8 cellular contexts compared by ENCODE assay signal in the genomic region with DNA sequence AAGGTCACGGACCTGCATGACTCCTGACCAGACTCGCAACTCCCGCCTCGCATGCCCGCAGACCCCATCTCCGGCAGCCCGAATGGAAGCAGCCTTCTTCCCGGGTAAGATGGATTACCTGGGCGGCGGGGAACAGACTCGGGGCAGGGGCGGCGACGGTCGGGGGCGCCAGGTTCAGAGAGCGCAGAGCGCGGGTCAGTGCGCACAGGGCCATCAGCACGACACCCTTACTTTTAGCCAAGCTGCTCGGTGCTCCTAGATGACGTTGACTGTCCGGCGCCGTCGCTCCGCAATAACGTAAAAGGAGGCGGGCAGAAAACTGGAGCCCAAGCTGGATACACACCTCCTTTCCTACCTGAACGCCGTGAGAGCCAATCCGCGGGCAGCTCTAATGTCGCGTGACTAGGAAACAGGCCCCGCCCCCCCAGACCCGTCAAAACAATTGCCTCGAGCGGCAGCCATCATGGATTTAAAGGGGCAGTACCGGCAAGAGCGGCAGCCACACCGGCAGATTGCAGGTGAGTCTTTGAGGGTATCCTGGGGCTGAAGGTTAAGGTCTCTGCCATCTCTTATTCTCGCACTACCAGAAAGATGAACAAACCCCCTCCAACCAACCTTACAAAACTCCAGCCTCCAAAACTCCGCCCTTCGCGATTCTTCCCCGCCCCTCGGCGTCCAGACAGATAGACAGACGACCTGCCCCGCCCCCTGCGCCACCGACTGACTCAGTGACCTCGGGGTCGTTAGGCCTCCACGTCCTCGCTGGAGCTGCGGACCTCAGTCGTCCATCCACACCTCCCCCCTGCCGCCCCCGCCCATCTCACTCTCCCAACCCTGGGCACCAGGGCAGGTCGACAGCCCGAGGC. TPM values are rescaled to one million over a fixed set of nuclear protein-coding genes. Genes with fewer than 3 reads are reported as not detected.
DNase-seq lines count a peak whose midpoint lies in the region; ATAC-seq, FAIRE-seq and TF ChIP-seq lines count a peak whose summit lies in the region.

TSS of gene KLC4 (plus strand) at position 464 of the 866 bp plus-strand sequence. CDS start 1,705 bp downstream, outside the sequence.
TSS of gene MRPL2 (minus strand) at position 267 of the 866 bp plus-strand sequence. CDS start at position 214, 53 bp downstream.

- TF ChIP-seq CTCF in right atrium auricular region (IDR thresholded peaks at IDR 0.05), result no peak
- no peak for TF ChIP-seq CTCF in psoas muscle (IDR thresholded peaks at IDR 0.05)

- ATAC-seq in HG02885 (IDR thresholded peaks at IDR 0.05; ENCODE audit: poor library complexity, unreplicated experiment), result peak; percentile 91
- ATAC-seq in T-helper 17 cell, result peak; percentile 98
- peak; percentile 96 to 99 (median 96) for ATAC-seq in psoas muscle

- H3K27ac ChIP-seq in right atrium auricular region (peak within 1 kb of the TSS; percentile 94 to 95), psoas muscle (peak within 1 kb of the TSS; percentile 92)

- DNase-seq in NCI-H1694 treated with DMSO at 0.1 percent for 48 hours (lab: John Stamatoyannopoulos, UW) (peak; percentile 94), T-helper 17 cell (peak; percentile 88 to 95 (median 90)), anterior cingulate cortex (lab: John Stamatoyannopoulos, UW) (peak; percentile 91 to 100 (median 99)), right atrium auricular region (ENCODE audit: low spot score) (peak; percentile 99), psoas muscle (peak; percentile 98 to 99), urothelium cell line (ENCODE audit: low spot score) (peak; percentile 100)

- H3K27me3 ChIP-seq in right atrium auricular region, result no peaks in the 10 kb centered on the region
- H3K27me3 ChIP-seq in psoas muscle (ENCODE audit: insufficient read depth in 3 of 3, low read length in 2 of 3), result no peaks in the 10 kb centered on the region

- no peaks in the 10 kb centered on the region for H3K27me3 Mint-ChIP-seq in T-helper 17 cell

- H3K4me3 ChIP-seq in right atrium auricular region, result peak within 1 kb of the TSS; percentile 95 to 98
- peak within 1 kb of the TSS; percentile 85 for H3K4me3 ChIP-seq in psoas muscle

- peaks cover 0 to 47% of the 10 kb centered on the region in 2 donors for H3K4me1 ChIP-seq in right atrium auricular region
- peaks cover 20% of the 10 kb centered on the region for H3K4me1 ChIP-seq in psoas muscle

- peak within 1 kb of the TSS; percentile 95 for H3K27ac Mint-ChIP-seq in T-helper 17 cell

- H3K9me3 ChIP-seq in T-helper 17 cell (ENCODE audit: control insufficient read depth, low read length, poor library complexity, severe bottlenecking) (no peaks in the 10 kb centered on the region), right atrium auricular region (no peaks in the 10 kb centered on the region), psoas muscle (no peaks in the 10 kb centered on the region)

- H3K4me3 Mint-ChIP-seq in T-helper 17 cell, result peak within 1 kb of the TSS; percentile 95

- peaks cover 43% of the 10 kb centered on the region for H3K36me3 ChIP-seq in right atrium auricular region
- peaks cover 0 to 62% of the 10 kb centered on the region in 2 donors for H3K36me3 ChIP-seq in psoas muscle (ENCODE audit: insufficient read depth in 1 of 2, low read depth in 1 of 2)

- intact Hi-C loops in psoas muscle (cut with DNase I), result loop anchor here in 1 of 2 donors (2.0 kb wide), 1 partner anchor 47 kb away; the partner anchor contains the start of gene MEA1

- TF ChIP-seq POLR2A in GM15510 (IDR thresholded peaks at IDR 0.05; ENCODE audit: borderline replicate concordance, extremely low read depth, insufficient read length), result peak; percentile 91

- 0 to 1% (median 0%) methylated on average over 62 to 64 of the region's 64 CpGs for WGBS in psoas muscle, 3 donors

- H3K4me1 Mint-ChIP-seq in T-helper 17 cell, result peaks cover 29% of the 10 kb centered on the region

- no peak for FAIRE-seq in urothelium cell line (lab: Jason Lieb, UNC)

- H3K36me3 Mint-ChIP-seq in T-helper 17 cell (ENCODE audit: low read depth), result peaks cover 7% of the 10 kb centered on the region

RNA-seq across cellular contexts. Expression of gene KLC4, which starts in this region (rescaled TPM):
- 10 to 100 TPM; 25.7 to 41.9 TPM for total RNA-seq in T-helper 17 cell
- total RNA-seq in right atrium auricular region, result 10 to 100 TPM; 22.5 to 46.5 TPM
- total RNA-seq in psoas muscle, result 10 to 100 TPM; 13.0 to 20.9 (median 15.0) TPM
- polyA plus RNA-seq in psoas muscle, result 10 to 100 TPM; 12.2 to 17.2 (median 13.2) TPM

RNA-seq across cellular contexts. Expression of gene MRPL2, which starts in this region (rescaled TPM):
- total RNA-seq in T-helper 17 cell (10 to 100 TPM; 32.3 to 37.5 TPM), right atrium auricular region (10 to 100 TPM; 37.0 to 41.0 TPM), psoas muscle (100 to 1,000 TPM in 1 of 4 donors, 10 to 100 TPM in 3; 61.3 to 138 (median 94.5) TPM)
- 100 to 1,000 TPM in 1 of 3 donors, 10 to 100 TPM in 2; 91.1 to 139 (median 91.2) TPM for polyA plus RNA-seq in psoas muscle

Comparison
In these comparisons a context has a peak if more than half of its experiments do, and no peak if none do; other contexts are left out.
1. Peak in every context shown above with its lines: DNase-seq, ATAC-seq, H3K4me3 ChIP-seq and H3K27ac ChIP-seq.